Comparison of ENCODE assay signal across 9 cellular contexts in the genomic region with DNA sequence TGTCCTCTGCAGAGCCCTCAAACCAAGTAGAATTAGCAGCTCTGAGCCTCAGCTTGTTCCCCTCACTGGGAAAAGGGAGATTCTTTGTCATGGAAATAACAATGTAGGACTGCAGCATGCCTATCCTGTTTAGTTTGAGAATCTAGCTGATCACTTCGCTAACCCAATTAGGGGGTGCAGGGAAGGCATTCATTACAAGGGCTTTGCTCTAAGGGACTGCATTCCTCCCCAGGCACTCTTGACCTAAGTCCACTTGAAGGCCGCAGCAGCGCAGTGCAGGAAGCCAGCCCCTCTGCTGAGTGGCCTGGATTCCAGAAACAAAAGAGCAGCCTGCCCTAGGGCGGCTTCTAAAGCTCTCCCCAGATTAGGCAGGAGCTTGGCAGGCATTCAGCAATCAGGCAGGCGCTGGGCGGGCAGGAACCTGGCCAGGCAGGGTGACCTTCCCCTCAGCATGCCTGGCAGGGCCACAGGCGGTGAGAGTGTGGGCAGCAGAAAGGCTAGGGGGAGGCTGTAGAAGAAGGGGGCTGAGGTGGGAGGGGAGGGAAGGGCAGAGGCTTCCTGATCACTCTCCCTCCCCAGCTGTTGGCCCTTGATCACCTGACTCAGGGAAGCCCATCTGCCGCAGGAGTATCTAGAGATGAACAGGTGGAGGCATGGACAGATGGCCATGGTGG. TPM values are rescaled to one million over a fixed set of nuclear protein-coding genes. Genes with fewer than 3 reads are reported as not detected.
A peak's percentile ranks its signal among the peaks of the same experiment; 100 is the strongest.
DNase-seq lines count a peak whose midpoint lies in the region; ATAC-seq, FAIRE-seq and TF ChIP-seq lines count a peak whose summit lies in the region.
"Had no signal": no experiment of that assay in that cellular context is flagged by ENCODE, and none has a peak within 500 bp of the region (broad histone marks: within the 10 kb centered on the region; RNA-seq: fewer than 3 reads in every experiment).

No MANE protein-coding gene starts in this region.

- no peaks in the 10 kb centered on the region for H4K20me1 ChIP-seq in SK-N-SH (ENCODE audit: insufficient read depth)

- POLR2A ChIA-PET in SK-N-SH (lab: Yijun Ruan, JAX): interaction anchor here (1.0 to 1.7 kb wide), 4 partner anchors 24 to 122 kb away, joined by 4 to 7 read pairs (median 5); partner anchors contain the start of gene CCNJL
- POLR2A ChIA-PET in naive thymus-derived CD8-positive, alpha-beta T cell (lab: Charles Lee): no interaction called here

- H2AFZ ChIP-seq in SK-N-SH (ENCODE audit: low read depth): no peak overlapping the region

- no peak overlapping the region for H3K4me3 ChIP-seq in SK-N-SH (ENCODE audit: low read depth in 2 of 2, low read length in 1 of 2)

- WGBS in SK-N-SH (ENCODE audit: low lambda C conversion rate): 49% methylated on average over 7 of the region's 8 CpGs

- H3F3A ChIP-seq in SK-N-SH (replicated peaks; ENCODE audit: insufficient read depth): no peaks in the 10 kb centered on the region

- peaks cover 0 to 8% of the 10 kb centered on the region in 2 experiments for H3K36me3 ChIP-seq in SK-N-SH (replicated peaks in 1 of 2; ENCODE audit: control insufficient read depth in 1 of 2, insufficient read depth in 2 of 2, low read length in 1 of 2)

- peaks cover 38% of the 10 kb centered on the region; the same call in 1 of the 2 replicates for H3K79me2 ChIP-seq in SK-N-SH (ENCODE audit: insufficient read depth)

- H3K4me3 Mint-ChIP-seq in progenitor cell of endocrine pancreas (ENCODE audit: low read depth): no peak overlapping the region
- H3K4me3 Mint-ChIP-seq in naive thymus-derived CD8-positive, alpha-beta T cell: no peak overlapping the region
- H3K4me3 Mint-ChIP-seq: IgD-negative memory B cell had no signal

- no peaks in the 10 kb centered on the region for H3K27me3 ChIP-seq in SK-N-SH (ENCODE audit: insufficient read depth)

- CTCF ChIA-PET in SK-N-SH (lab: Yijun Ruan, JAX): interaction anchor here (0.7 to 3.0 kb wide), 9 partner anchors 10 to 206 kb away, joined by 3 to 8 read pairs (median 4); partner anchors contain the start of gene CCNJL

- TF ChIP-seq POLR2A in H54 (IDR thresholded peaks at IDR 0.05; ENCODE audit: low read depth, low read length): no peak

- H3K4me1 ChIP-seq in SK-N-SH (ENCODE audit: control insufficient read depth in 1 of 2, insufficient read depth in 2 of 2, low read depth in 1 of 2, low read length in 1 of 2): peaks cover 0 to 39% of the 10 kb centered on the region in 2 experiments; a peak in 3 of 4 replicates

- no peaks in the 10 kb centered on the region for H3K9me3 ChIP-seq in SK-N-SH

- no peak overlapping the region for H3K9ac ChIP-seq in SK-N-SH

- FAIRE-seq in H54 (lab: Jason Lieb, UNC): no peak

- H3K27ac Mint-ChIP-seq in progenitor cell of endocrine pancreas: peak overlapping the region; percentile 92
- H3K27ac Mint-ChIP-seq in naive thymus-derived CD8-positive, alpha-beta T cell: no peak overlapping the region
- H3K27ac Mint-ChIP-seq: IgD-negative memory B cell had no signal

- TF ChIP-seq RAD21 in SK-N-SH (IDR thresholded peaks at IDR 0.05; ENCODE audit: low read length): no peak

- no peaks in the 10 kb centered on the region for H3K27me3 Mint-ChIP-seq in progenitor cell of endocrine pancreas
- H3K27me3 Mint-ChIP-seq in naive thymus-derived CD8-positive, alpha-beta T cell: peaks cover 0 to 8% (median 3%) of the 10 kb centered on the region in 5 donors

- no peak for TF ChIP-seq CTCF in SK-N-SH (IDR thresholded peaks at IDR 0.05)
- TF ChIP-seq CTCF in progenitor cell of endocrine pancreas (IDR thresholded peaks at IDR 0.05; ENCODE audit: unreplicated experiment): no peak

- no peaks in the 10 kb centered on the region for H3K9me2 ChIP-seq in SK-N-SH

- no peak overlapping the region for H3K4me2 ChIP-seq in SK-N-SH

- peak overlapping the region; percentile 24 to 94; a peak in 3 of 4 replicates for H3K27ac ChIP-seq in SK-N-SH (ENCODE audit: low read depth in 2 of 2, low read length in 1 of 2)

- intact Hi-C loops in left cardiac atrium (cut with DNase I): no loop called here

- TF ChIP-seq EP300 in SK-N-SH (IDR thresholded peaks at IDR 0.05; ENCODE audit: borderline replicate concordance in 1 of 2, low read depth in 1 of 2, low read length in 1 of 2): peak in 1 of 2 experiments; percentile 87; a peak in 2 of 4 replicates

- ATAC-seq in left cardiac atrium: peak; percentile 94 to 96
- no peak for ATAC-seq in HG03521 (IDR thresholded peaks at IDR 0.05; ENCODE audit: unreplicated experiment)
- ATAC-seq in GM19351 (IDR thresholded peaks at IDR 0.05; ENCODE audit: unreplicated experiment): no peak
- ATAC-seq in naive thymus-derived CD8-positive, alpha-beta T cell: no peak

- no peaks in the 10 kb centered on the region for H3K9me3 Mint-ChIP-seq in progenitor cell of endocrine pancreas (ENCODE audit: low read depth)
- no peaks in the 10 kb centered on the region for H3K9me3 Mint-ChIP-seq in naive thymus-derived CD8-positive, alpha-beta T cell

- peak; percentile 18 for DNase-seq in H54 (ENCODE audit: insufficient read length, low spot score)
- peak; percentile 85 for DNase-seq in SK-N-SH
- DNase-seq in left cardiac atrium: peak; percentile 87
- no peak for DNase-seq in progenitor cell of endocrine pancreas (ENCODE audit: low spot score, unreplicated experiment)
- DNase-seq in T-helper 1 cell: no peak
- no peak for DNase-seq in naive thymus-derived CD8-positive, alpha-beta T cell

- H3K4me1 Mint-ChIP-seq in progenitor cell of endocrine pancreas (ENCODE audit: low read depth): peaks cover 16% of the 10 kb centered on the region
- peaks cover 0 to 6% (median 0%) of the 10 kb centered on the region in 4 donors for H3K4me1 Mint-ChIP-seq in naive thymus-derived CD8-positive, alpha-beta T cell

- peaks cover 3% of the 10 kb centered on the region for H3K36me3 Mint-ChIP-seq in progenitor cell of endocrine pancreas (ENCODE audit: insufficient read depth)
- no peaks in the 10 kb centered on the region for H3K36me3 Mint-ChIP-seq in naive thymus-derived CD8-positive, alpha-beta T cell
- H3K36me3 Mint-ChIP-seq: IgD-negative memory B cell had no signal

TF ChIP-seq in SK-N-SH, 30 proteins besides CTCF, POLR2A, EP300 and RAD21 (continues in another document):
- TF ChIP-seq, protein P1, sequence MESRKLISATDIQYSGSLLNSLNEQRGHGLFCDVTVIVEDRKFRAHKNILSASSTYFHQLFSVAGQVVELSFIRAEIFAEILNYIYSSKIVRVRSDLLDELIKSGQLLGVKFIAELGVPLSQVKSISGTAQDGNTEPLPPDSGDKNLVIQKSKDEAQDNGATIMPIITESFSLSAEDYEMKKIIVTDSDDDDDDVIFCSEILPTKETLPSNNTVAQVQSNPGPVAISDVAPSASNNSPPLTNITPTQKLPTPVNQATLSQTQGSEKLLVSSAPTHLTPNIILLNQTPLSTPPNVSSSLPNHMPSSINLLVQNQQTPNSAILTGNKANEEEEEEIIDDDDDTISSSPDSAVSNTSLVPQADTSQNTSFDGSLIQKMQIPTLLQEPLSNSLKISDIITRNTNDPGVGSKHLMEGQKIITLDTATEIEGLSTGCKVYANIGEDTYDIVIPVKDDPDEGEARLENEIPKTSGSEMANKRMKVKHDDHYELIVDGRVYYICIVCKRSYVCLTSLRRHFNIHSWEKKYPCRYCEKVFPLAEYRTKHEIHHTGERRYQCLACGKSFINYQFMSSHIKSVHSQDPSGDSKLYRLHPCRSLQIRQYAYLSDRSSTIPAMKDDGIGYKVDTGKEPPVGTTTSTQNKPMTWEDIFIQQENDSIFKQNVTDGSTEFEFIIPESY (IDR thresholded peaks at IDR 0.05; ENCODE audit: borderline replicate concordance, low read depth): no peak
- TF ChIP-seq SMC3 (IDR thresholded peaks at IDR 0.05; ENCODE audit: low read depth, low read length) (no peak; the same call in 1 of the 2 replicates), FOXM1 (IDR thresholded peaks at IDR 0.05; ENCODE audit: low read depth) (no peak), YY1 (IDR thresholded peaks at IDR 0.05; ENCODE audit: low read depth) (no peak), GABPA (IDR thresholded peaks at IDR 0.05; ENCODE audit: low read depth) (no peak), TCF12 (IDR thresholded peaks at IDR 0.05) (no peak), MEF2A (IDR thresholded peaks at IDR 0.05; ENCODE audit: borderline replicate concordance, low read depth) (no peak), JUND (IDR thresholded peaks at IDR 0.05) (no peak), POLR2AphosphoS5 (IDR thresholded peaks at IDR 0.05; ENCODE audit: low read depth, low read length) (no peak), GATA2 (CRISPR knock-in tag; IDR thresholded peaks at IDR 0.05) (peak; percentile 81), EZH2phosphoT487 (IDR thresholded peaks at IDR 0.05; ENCODE audit: borderline replicate concordance, low read depth) (no peak), FOSL2 (IDR thresholded peaks at IDR 0.05; ENCODE audit: borderline replicate concordance, low read depth) (no peak), NFIC (IDR thresholded peaks at IDR 0.05; ENCODE audit: borderline replicate concordance) (peak; percentile 21; the same call in 1 of the 2 replicates), MXI1 (IDR thresholded peaks at IDR 0.05; ENCODE audit: low read depth, low read length) (peak; percentile 50; the same call in 1 of the 2 replicates)
- TF ChIP-seq, protein P2, sequence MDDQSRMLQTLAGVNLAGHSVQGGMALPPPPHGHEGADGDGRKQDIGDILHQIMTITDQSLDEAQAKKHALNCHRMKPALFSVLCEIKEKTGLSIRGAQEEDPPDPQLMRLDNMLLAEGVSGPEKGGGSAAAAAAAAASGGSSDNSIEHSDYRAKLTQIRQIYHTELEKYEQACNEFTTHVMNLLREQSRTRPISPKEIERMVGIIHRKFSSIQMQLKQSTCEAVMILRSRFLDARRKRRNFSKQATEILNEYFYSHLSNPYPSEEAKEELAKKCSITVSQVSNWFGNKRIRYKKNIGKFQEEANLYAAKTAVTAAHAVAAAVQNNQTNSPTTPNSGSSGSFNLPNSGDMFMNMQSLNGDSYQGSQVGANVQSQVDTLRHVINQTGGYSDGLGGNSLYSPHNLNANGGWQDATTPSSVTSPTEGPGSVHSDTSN (IDR thresholded peaks at IDR 0.05): no peak

RNA-seq across cellular contexts. Expression of gene CCNJL, which starts 24.8 kb away (rescaled TPM):
- 6.6 and 7.1 TPM in 2 replicates for polyA plus RNA-seq in SK-N-SH (2012; rRNA removed)
- 4.7 and 5.3 TPM in 2 replicates for polyA plus RNA-seq in SK-N-SH (2012; cell fraction: cytosol; rRNA removed)
- polyA plus RNA-seq in SK-N-SH (2012; cell fraction: nucleus; rRNA removed): 5.2 and 5.7 TPM in 2 replicates
- 1 to 10 TPM; 5.5 to 5.6 TPM for total RNA-seq in left cardiac atrium
- total RNA-seq in progenitor cell of endocrine pancreas: 23.1 and 29.0 TPM in 2 replicates
- not detected for total RNA-seq in naive thymus-derived CD8-positive, alpha-beta T cell
- not detected for polyA plus RNA-seq in naive thymus-derived CD8-positive, alpha-beta T cell
- polyA plus RNA-seq: IgD-negative memory B cell had no signal

RNA-seq across cellular contexts. Expression of gene FABP6, which starts 58.2 kb away (rescaled TPM):
- 1.1 and 1.3 TPM in 2 replicates for polyA plus RNA-seq in SK-N-SH (2012; rRNA removed)
- 1.2 and 1.6 TPM in 2 replicates for polyA plus RNA-seq in SK-N-SH (2012; cell fraction: cytosol; rRNA removed)
- polyA plus RNA-seq in SK-N-SH (2012; cell fraction: nucleus; rRNA removed): 0.18 and 0.26 TPM in 2 replicates
- total RNA-seq in left cardiac atrium (under 1 TPM in 1 of 2 donors, not detected in 1; 0.68 TPM), progenitor cell of endocrine pancreas (0.55 TPM in 1 of 2 replicates, not detected in the other)
- not detected for total RNA-seq in naive thymus-derived CD8-positive, alpha-beta T cell
- polyA plus RNA-seq in naive thymus-derived CD8-positive, alpha-beta T cell: not detected
- polyA plus RNA-seq: IgD-negative memory B cell had no signal

Comparison
In these comparisons a context has a peak if more than half of its experiments do, and no peak if none do; other contexts are left out.
1. DNase-seq: peak in H54 (single experiment), SK-N-SH (single experiment) and left cardiac atrium (single experiment); none in progenitor cell of endocrine pancreas (single experiment), T-helper 1 cell (0 of 5) and naive thymus-derived CD8-positive, alpha-beta T cell (0 of 10).
2. ATAC-seq: peak in left cardiac atrium (2 of 2); none in HG03521 (single experiment), GM19351 (single experiment) and naive thymus-derived CD8-positive, alpha-beta T cell (0 of 2).
3. RNA of gene CCNJL, which starts 24.8 kb away (total RNA-seq): 23.1 to 29.0 TPM in progenitor cell of endocrine pancreas and 5.5 to 5.6 TPM in left cardiac atrium; not detected in naive thymus-derived CD8-positive, alpha-beta T cell; every median in the first group is over 4 times any median in the second.